Comparison of ENCODE assay signal across 18 cellular contexts in genomic region chr11:128058580-128059208, GRCh38.
DNase-seq lines count a peak whose midpoint lies in the region; ATAC-seq and TF ChIP-seq lines count a peak whose summit lies in the region.
"Had no signal": no experiment of that assay in that cellular context is flagged by ENCODE, and none has a peak within 500 bp of the region (broad histone marks: within the 10 kb centered on the region; RNA-seq: fewer than 3 reads in every experiment).

No MANE protein-coding gene starts in this region.

- peak overlapping the region; percentile 30 for H2AFZ ChIP-seq in DND-41 (ENCODE audit: low read depth, low read length)

- BruUV-seq in Calu3 (replicated peaks; lab: Mats Ljungman, UMichigan) = no TSS peak

- H3K4me1 Mint-ChIP-seq in activated naive CD8-positive, alpha-beta T cell treated with anti-CD3 and anti-CD28 coated beads, Interleukin-2, amount 10 ng/mL, durations not matched to agents 7 days and 5 days = peaks cover 10% of the 10 kb centered on the region
- H3K4me1 Mint-ChIP-seq in natural killer cell treated with Interleukin-12 subunit alpha and Interleukin-12 subunit beta and Interleukin-15 and Interleukin-18, amount 100 ng/mL, for 72 hours (ENCODE audit: low read depth in 2 of 2) = peaks cover 11 to 14% of the 10 kb centered on the region in 2 donors
- peaks cover 22% of the 10 kb centered on the region for H3K4me1 Mint-ChIP-seq in Calu3 (ENCODE audit: low read depth, unreplicated experiment)

- H3K79me2 ChIP-seq in DND-41 (ENCODE audit: insufficient read depth, low read length) = no peaks in the 10 kb centered on the region

- CTCF ChIA-PET in Calu3 (lab: Charles Lee) = no interaction called here

- no peak overlapping the region for H3K9ac ChIP-seq in DND-41 (ENCODE audit: low read depth, low read length)

- peaks cover 4% of the 10 kb centered on the region for H3K36me3 Mint-ChIP-seq in activated naive CD8-positive, alpha-beta T cell treated with anti-CD3 and anti-CD28 coated beads, Interleukin-2, amount 10 ng/mL, durations not matched to agents 7 days and 5 days
- H3K36me3 Mint-ChIP-seq in natural killer cell treated with Interleukin-12 subunit alpha and Interleukin-12 subunit beta and Interleukin-15 and Interleukin-18, amount 100 ng/mL, for 72 hours = peaks cover 6% of the 10 kb centered on the region
- no peaks in the 10 kb centered on the region for H3K36me3 Mint-ChIP-seq in Calu3 (ENCODE audit: insufficient read depth, unreplicated experiment)
- H3K36me3 Mint-ChIP-seq: IgD-negative memory B cell had no signal

- peak; percentile 83 for ATAC-seq in DND-41 (ENCODE audit: insufficient read depth, low read depth)
- peak; percentile 63 for ATAC-seq in activated naive CD8-positive, alpha-beta T cell treated with anti-CD3 and anti-CD28 coated beads, Interleukin-2, amount 10 ng/mL, durations not matched to agents 7 days and 5 days (ENCODE audit: low read depth)
- ATAC-seq in natural killer cell treated with Interleukin-12 subunit alpha and Interleukin-12 subunit beta and Interleukin-15 and Interleukin-18, amount 100 ng/mL, for 72 hours = peak; percentile 11 to 63

- H3K4me3 Mint-ChIP-seq in activated naive CD8-positive, alpha-beta T cell treated with anti-CD3 and anti-CD28 coated beads, Interleukin-2, amount 10 ng/mL, durations not matched to agents 7 days and 5 days = no peak overlapping the region
- no peak overlapping the region for H3K4me3 Mint-ChIP-seq in natural killer cell treated with Interleukin-12 subunit alpha and Interleukin-12 subunit beta and Interleukin-15 and Interleukin-18, amount 100 ng/mL, for 72 hours
- no peak overlapping the region for H3K4me3 Mint-ChIP-seq in Calu3 (ENCODE audit: low read depth, unreplicated experiment)
- H3K4me3 Mint-ChIP-seq: IgD-negative memory B cell had no signal

- TF ChIP-seq CTCF in DND-41 (IDR thresholded peaks at IDR 0.05; ENCODE audit: borderline replicate concordance, extremely low read depth, low read length, poor library complexity, severe bottlenecking) (peak; percentile 62), Calu3 (IDR thresholded peaks at IDR 0.05; ENCODE audit: unreplicated experiment) (no peak)

- DNase-seq in DND-41 (peak; percentile 75), LHCN-M2 (ENCODE audit: low read depth) (peak; percentile 17), amygdala (lab: John Stamatoyannopoulos, UW) (no peak), NCI-H2107 (lab: John Stamatoyannopoulos, UW) (no peak), Calu3 (no peak)
- DNase-seq in activated naive CD8-positive, alpha-beta T cell treated with anti-CD3 and anti-CD28 coated beads, Interleukin-2, amount 10 ng/mL, durations not matched to agents 7 days and 5 days = no peak
- DNase-seq in natural killer cell treated with Interleukin-12 subunit alpha and Interleukin-12 subunit beta and Interleukin-15 and Interleukin-18, amount 100 ng/mL, for 72 hours (ENCODE audit: low spot score) = no peak
- DNase-seq: activated CD4-positive, alpha-beta T cell treated with anti-CD3 and anti-CD28 coated beads for 1 hour; AML-193; glutamatergic neuron; NCI-H1092; NCI-H2081; NCI-H524; ovary; SIG-M5; stimulated activated CD4-positive, alpha-beta T cell treated with anti-CD3 and anti-CD28 coated beads, Interleukin-2, amount 100 ng/mL, for 24 hours had no signal

- peaks cover 4% of the 10 kb centered on the region for H3K9me3 Mint-ChIP-seq in activated naive CD8-positive, alpha-beta T cell treated with anti-CD3 and anti-CD28 coated beads, Interleukin-2, amount 10 ng/mL, durations not matched to agents 7 days and 5 days
- no peaks in the 10 kb centered on the region for H3K9me3 Mint-ChIP-seq in natural killer cell treated with Interleukin-12 subunit alpha and Interleukin-12 subunit beta and Interleukin-15 and Interleukin-18, amount 100 ng/mL, for 72 hours
- peaks cover 3% of the 10 kb centered on the region for H3K9me3 Mint-ChIP-seq in Calu3 (ENCODE audit: low read depth, unreplicated experiment)

- intact Hi-C loops in Calu3 (cut with micrococcal nuclease; ENCODE audit: unreplicated experiment) = no loop called here

- no peaks in the 10 kb centered on the region for H3K9me3 ChIP-seq in DND-41 (ENCODE audit: insufficient read depth, low read length, severe bottlenecking)
- H3K9me3 ChIP-seq: ovary had no signal

- no peaks in the 10 kb centered on the region for H3K27me3 Mint-ChIP-seq in activated naive CD8-positive, alpha-beta T cell treated with anti-CD3 and anti-CD28 coated beads, Interleukin-2, amount 10 ng/mL, durations not matched to agents 7 days and 5 days
- no peaks in the 10 kb centered on the region for H3K27me3 Mint-ChIP-seq in natural killer cell treated with Interleukin-12 subunit alpha and Interleukin-12 subunit beta and Interleukin-15 and Interleukin-18, amount 100 ng/mL, for 72 hours
- H3K27me3 Mint-ChIP-seq in Calu3 (ENCODE audit: unreplicated experiment) = no peaks in the 10 kb centered on the region

- POLR2A ChIA-PET in activated naive CD8-positive, alpha-beta T cell treated with anti-CD3 and anti-CD28 coated beads, Interleukin-2, amount 10 ng/mL, durations not matched to agents 7 days and 5 days (lab: Charles Lee) = interaction anchor here (0.9 to 2.2 kb wide), 2 partner anchors 8 to 19 kb away, joined by 3 to 5 read pairs; no protein-coding TSS in a partner anchor

- H3K4me1 ChIP-seq in DND-41 (ENCODE audit: insufficient read depth, low read length) = peaks cover 63% of the 10 kb centered on the region

- H3K36me3 ChIP-seq in DND-41 (ENCODE audit: insufficient read depth, low read length) = no peaks in the 10 kb centered on the region
- H3K36me3 ChIP-seq: cardiac muscle cell, ovary had no signal

- H3K4me2 ChIP-seq in DND-41 (ENCODE audit: insufficient read depth, low read length) = peak overlapping the region; percentile 9; the same call in 1 of the 2 replicates

- H4K20me1 ChIP-seq in DND-41 (ENCODE audit: insufficient read depth, low read length) = no peaks in the 10 kb centered on the region

- no peak overlapping the region for H3K4me3 ChIP-seq in DND-41 (ENCODE audit: low read depth in 1 of 2, low read length in 2 of 2)
- H3K4me3 ChIP-seq: cardiac muscle cell, ovary had no signal

- peak overlapping the region; percentile 72 for H3K27ac ChIP-seq in DND-41 (ENCODE audit: low read length)
- H3K27ac ChIP-seq: cardiac muscle cell, ovary had no signal

- H3K27me3 ChIP-seq in DND-41 (ENCODE audit: insufficient read depth, low read length, poor library complexity) = no peaks in the 10 kb centered on the region
- H3K27me3 ChIP-seq: cardiac muscle cell, ovary had no signal

- no peak overlapping the region for H3K27ac Mint-ChIP-seq in activated naive CD8-positive, alpha-beta T cell treated with anti-CD3 and anti-CD28 coated beads, Interleukin-2, amount 10 ng/mL, durations not matched to agents 7 days and 5 days
- no peak overlapping the region for H3K27ac Mint-ChIP-seq in natural killer cell treated with Interleukin-12 subunit alpha and Interleukin-12 subunit beta and Interleukin-15 and Interleukin-18, amount 100 ng/mL, for 72 hours
- H3K27ac Mint-ChIP-seq in Calu3 (ENCODE audit: unreplicated experiment) = no peak overlapping the region
- H3K27ac Mint-ChIP-seq: IgD-negative memory B cell had no signal

Comparison
In these comparisons a context has a peak if more than half of its experiments do, and no peak if none do; other contexts are left out.
1. DNase-seq: peak in DND-41 (single experiment) and LHCN-M2 (single experiment); none in activated naive CD8-positive, alpha-beta T cell treated with anti-CD3 and anti-CD28 coated beads, Interleukin-2, amount 10 ng/mL, durations not matched to agents 7 days and 5 days (single experiment), natural killer cell treated with Interleukin-12 subunit alpha and Interleukin-12 subunit beta and Interleukin-15 and Interleukin-18, amount 100 ng/mL, for 72 hours (single experiment), amygdala (0 of 56), NCI-H2107 (single experiment) and Calu3 (single experiment).
2. Peak in every context shown above with its lines, with median percentiles within 50 percentile points of each other: ATAC-seq.